Comparison of ENCODE assay signal across 11 cellular contexts in genomic region chr10:1074748-1075358, GRCh38. TPM values are rescaled to one million over a fixed set of nuclear protein-coding genes. Genes with fewer than 3 reads are reported as not detected.
DNase-seq lines count a peak whose midpoint lies in the region; ATAC-seq, FAIRE-seq and TF ChIP-seq lines count a peak whose summit lies in the region.
"Had no signal": no experiment of that assay in that cellular context is flagged by ENCODE, and none has a peak within 500 bp of the region (broad histone marks: within the 10 kb centered on the region; RNA-seq: fewer than 3 reads in every experiment).

No MANE protein-coding gene starts in this region.

- POLR2A ChIA-PET in CD8-positive, alpha-beta memory T cell (lab: Charles Lee): no interaction called here
- POLR2A ChIA-PET in HEK293 (lab: Yijun Ruan, JAX): interaction anchor here (2.4 kb wide), 1 partner anchor 26 kb away, joined by 8 read pairs; the partner anchor contains the start of gene IDI1

- peaks cover 0 to 59% (median 8%) of the 10 kb centered on the region in 3 donors for H3K36me3 Mint-ChIP-seq in CD8-positive, alpha-beta memory T cell

- CTCF ChIA-PET in CD8-positive, alpha-beta memory T cell (lab: Charles Lee): interaction anchor here (1.2 to 1.4 kb wide), 2 partner anchors 10 to 26 kb away, joined by 3 read pairs; partner anchors contain the start of gene IDI1
- CTCF ChIA-PET in HEK293 (lab: Yijun Ruan, JAX): interaction anchor here (0.6 kb wide), 2 partner anchors 50 to 53 kb away, joined by 3 to 5 read pairs; no protein-coding TSS in a partner anchor

- ATAC-seq in lung (ENCODE audit: insufficient read depth, low FRiP score): peak; percentile 66

- peaks cover 14% of the 10 kb centered on the region for H3K36me3 ChIP-seq in CD8-positive, alpha-beta memory T cell (ENCODE audit: insufficient read depth, low read length)
- H3K36me3 ChIP-seq in HEK293 (ENCODE audit: control insufficient read depth in 2 of 2, insufficient read depth in 1 of 2, low read length in 2 of 2): peaks cover 14 to 48% of the 10 kb centered on the region in 2 experiments
- H3K36me3 ChIP-seq in lung (ENCODE audit: control insufficient read depth in 2 of 2, insufficient read depth in 2 of 2, low read length in 2 of 2): peaks cover under 1 to 13% of the 10 kb centered on the region in 2 donors

- H3K27me3 ChIP-seq in CD8-positive, alpha-beta memory T cell (ENCODE audit: insufficient read depth, low read length, poor library complexity, severe bottlenecking): no peaks in the 10 kb centered on the region
- no peaks in the 10 kb centered on the region for H3K27me3 ChIP-seq in lung (ENCODE audit: control insufficient read depth, insufficient read depth)
- H3K27me3 ChIP-seq: gastrocnemius medialis had no signal

- H3K4me3 ChIP-seq in CD8-positive, alpha-beta memory T cell (ENCODE audit: low read length): no peak overlapping the region
- H3K4me3 ChIP-seq in HEK293 (ENCODE audit: low read depth, low read length) (no peak overlapping the region), astrocyte of the spinal cord (ENCODE audit: low read depth, low read length) (no peak overlapping the region), lung (no peak overlapping the region)
- H3K4me3 ChIP-seq: gastrocnemius medialis had no signal

- H3K27me3 Mint-ChIP-seq in CD8-positive, alpha-beta memory T cell: no peaks in the 10 kb centered on the region

- peak overlapping the region in 1 of 7 donors; percentile 44 for H3K4me3 Mint-ChIP-seq in CD8-positive, alpha-beta memory T cell

- peak overlapping the region in 7 of 8 donors; percentile 10 to 69 (median 56) for H3K27ac Mint-ChIP-seq in CD8-positive, alpha-beta memory T cell

- 70 to 81% methylated on average over 20 of the region's 20 CpGs for WGBS in lung, 2 donors

- peaks cover 17 to 38% (median 29%) of the 10 kb centered on the region in 3 donors for H3K4me1 Mint-ChIP-seq in CD8-positive, alpha-beta memory T cell

- no peak for FAIRE-seq in GM19239 (lab: Jason Lieb, UNC)

- H3K9me3 Mint-ChIP-seq in CD8-positive, alpha-beta memory T cell: no peaks in the 10 kb centered on the region

- TF ChIP-seq CTCF in HEK293 (tag by site-specific recombination; IDR thresholded peaks at IDR 0.05): no peak
- peak; percentile 28 for TF ChIP-seq CTCF in astrocyte of the spinal cord (IDR thresholded peaks at IDR 0.05; ENCODE audit: low read depth, low read length)
- no peak for TF ChIP-seq CTCF in lung (IDR thresholded peaks at IDR 0.05; ENCODE audit: control extremely low read depth, extremely low read depth)

- no peaks in the 10 kb centered on the region for H3K9me3 ChIP-seq in CD8-positive, alpha-beta memory T cell (ENCODE audit: low read length)
- H3K9me3 ChIP-seq in HEK293 (ENCODE audit: control insufficient read depth, insufficient read depth, low read depth, low read length): no peaks in the 10 kb centered on the region
- H3K9me3 ChIP-seq in lung (ENCODE audit: control insufficient read depth in 2 of 2, insufficient read depth in 1 of 2, low read length in 1 of 2): no peaks in the 10 kb centered on the region
- H3K9me3 ChIP-seq: gastrocnemius medialis had no signal

- no peaks in the 10 kb centered on the region for H3K4me1 ChIP-seq in CD8-positive, alpha-beta memory T cell (ENCODE audit: insufficient read depth, low read length)
- H3K4me1 ChIP-seq in HEK293 (ENCODE audit: control insufficient read depth, insufficient read depth, low read length): no peaks in the 10 kb centered on the region
- H3K4me1 ChIP-seq in lung (ENCODE audit: control insufficient read depth in 2 of 2, insufficient read depth in 2 of 2, low read length in 2 of 2): no peaks in the 10 kb centered on the region

- no peak overlapping the region for H3K27ac ChIP-seq in CD8-positive, alpha-beta memory T cell (ENCODE audit: low read depth, low read length)
- H3K27ac ChIP-seq in HEK293 (ENCODE audit: extremely low read depth, low read depth, low read length): no peak overlapping the region
- peak overlapping the region in 1 of 2 donors; percentile 66 for H3K27ac ChIP-seq in lung (ENCODE audit: low read depth in 1 of 2, low read length in 1 of 2)
- H3K27ac ChIP-seq: gastrocnemius medialis had no signal

- DNase-seq in CD8-positive, alpha-beta memory T cell: peak in 1 of 5 donors; percentile 21
- DNase-seq in astrocyte of the spinal cord (ENCODE audit: low read depth, low spot score) (no peak), lung (ENCODE audit: low spot score) (peak; percentile 70), amygdala (lab: John Stamatoyannopoulos, UW) (no peak), D341Med (ENCODE audit: low spot score) (no peak), GM19239 (ENCODE audit: insufficient read length, low spot score) (no peak)
- no peak for DNase-seq in activated CD4-positive, alpha-beta T cell treated with anti-CD3 and anti-CD28 coated beads for 48 hours
- DNase-seq: gastrocnemius medialis, NCI-H526 treated with DMSO at 0.1 percent for 48 hours had no signal

- in situ Hi-C loops in astrocyte of the spinal cord (cut with HindIII; ENCODE audit: low sequenced_read_pairs): no loop called here

TF ChIP-seq in HEK293, 187 proteins besides CTCF, POLR2A, EP300 and RAD21:
- TF ChIP-seq ZNF513 (tag by site-specific recombination; IDR thresholded peaks at IDR 0.05) (no peak), ZNF248 (tag by site-specific recombination; IDR thresholded peaks at IDR 0.05) (no peak), PRDM1 (tag by site-specific recombination; IDR thresholded peaks at IDR 0.05) (peak; percentile 86), ZNF654 (tag by site-specific recombination; IDR thresholded peaks at IDR 0.05; ENCODE audit: low read depth) (peak; percentile 33)

RNA-seq across cellular contexts. Expression of gene WDR37, which starts 18.7 kb away (rescaled TPM):
- 10 to 100 TPM; 14.5 to 15.8 TPM for total RNA-seq in CD8-positive, alpha-beta memory T cell
- polyA plus RNA-seq in CD8-positive, alpha-beta memory T cell: 21.7 TPM
- 10 to 100 TPM; 16.4 to 23.5 TPM for total RNA-seq in lung
- polyA plus RNA-seq in lung: 10 to 100 TPM in 1 of 2 donors, 1 to 10 TPM in 1; 6.6 to 10.9 TPM

RNA-seq across cellular contexts. Expression of gene IDI1, which starts 25.9 kb away (rescaled TPM):
- total RNA-seq in CD8-positive, alpha-beta memory T cell: 10 to 100 TPM; 47.4 to 50.1 TPM
- 53.1 TPM for polyA plus RNA-seq in CD8-positive, alpha-beta memory T cell
- total RNA-seq in lung: 100 to 1,000 TPM in 1 of 2 donors, 10 to 100 TPM in 1; 60.0 to 173 TPM
- polyA plus RNA-seq in lung: 100 to 1,000 TPM in 1 of 2 donors, 10 to 100 TPM in 1; 44.4 to 123 TPM

RNA-seq across cellular contexts. Expression of gene IDI2, which starts 49.2 kb away (rescaled TPM):
- not detected for total RNA-seq in CD8-positive, alpha-beta memory T cell
- not detected for polyA plus RNA-seq in CD8-positive, alpha-beta memory T cell
- under 1 TPM in 1 of 2 donors, not detected in 1; 0.18 TPM for total RNA-seq in lung
- under 1 TPM; 0.05 to 0.08 TPM for polyA plus RNA-seq in lung
- total RNA-seq: pulmonary artery endothelial cell had no signal
